In the genomic region with DNA sequence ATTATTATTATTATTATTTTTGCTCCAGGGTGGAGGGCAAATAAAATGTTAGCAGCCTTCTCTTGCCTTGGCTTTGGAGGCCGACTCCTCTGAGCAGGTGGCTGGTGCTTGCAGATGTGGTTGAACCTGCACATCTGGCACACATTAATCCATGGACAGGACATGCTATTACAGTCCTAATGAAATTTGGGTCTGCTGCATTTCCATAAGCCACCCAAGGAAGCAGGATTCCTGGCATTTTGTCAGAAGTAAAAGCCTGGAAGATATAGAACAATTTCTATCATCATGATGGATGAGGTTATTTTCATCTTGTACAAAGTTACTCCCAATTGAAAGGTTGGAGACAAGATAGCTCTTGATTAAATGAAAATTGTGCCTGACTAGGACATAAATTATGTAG, we compare ENCODE assay signal across 35 cellular contexts.
"Had no signal": no experiment of that assay in that cellular context is flagged by ENCODE, and none has a peak within 500 bp of the region (broad histone marks: within the 10 kb centered on the region; RNA-seq: fewer than 3 reads in every experiment).

No MANE protein-coding gene starts in this region.

- DNase-seq: Karpas-422, Kasumi-1, KG1, MG63, MM.1S, MV-4-11, NCI-H1048, NCI-H1092, NCI-H1092 treated with DMSO at 0.1 percent for 48 hours, NCI-H1105, NCI-H1417, NCI-H1417 treated with DMSO at 0.1 percent for 48 hours, NCI-H1436, NCI-H1436 treated with DMSO at 0.1 percent for 48 hours, NCI-H146, NCI-H1694, NCI-H1694 treated with DMSO at 0.1 percent for 48 hours, NCI-H187, NCI-H187 treated with DMSO at 0.1 percent for 48 hours, NCI-H1930, NCI-H2029, NCI-H2029 treated with DMSO at 0.1 percent for 48 hours, NCI-H2081, NCI-H2081 treated with DMSO at 0.1 percent for 48 hours, NCI-H2107, NCI-H2171, NCI-H2171 treated with DMSO at 0.1 percent for 48 hours, NCI-H2227 treated with DMSO at 0.1 percent for 48 hours, NCI-H226, NCI-H345, NCI-H446, NCI-H446 treated with DMSO at 0.1 percent for 48 hours, NCI-H510A, NCI-H510A treated with DMSO at 0.1 percent for 48 hours had no signal

- H3K9me3 ChIP-seq: MG63 had no signal

- H3K9ac ChIP-seq: KMS-11 had no signal

- H3K36me3 ChIP-seq: MG63 had no signal

- H3K4me3 ChIP-seq: MG63 had no signal

- H3K4me2 ChIP-seq: KMS-11 had no signal

- H3K27ac ChIP-seq: KMS-11 had no signal
